9 cellular contexts compared by ENCODE assay signal in the genomic region with DNA sequence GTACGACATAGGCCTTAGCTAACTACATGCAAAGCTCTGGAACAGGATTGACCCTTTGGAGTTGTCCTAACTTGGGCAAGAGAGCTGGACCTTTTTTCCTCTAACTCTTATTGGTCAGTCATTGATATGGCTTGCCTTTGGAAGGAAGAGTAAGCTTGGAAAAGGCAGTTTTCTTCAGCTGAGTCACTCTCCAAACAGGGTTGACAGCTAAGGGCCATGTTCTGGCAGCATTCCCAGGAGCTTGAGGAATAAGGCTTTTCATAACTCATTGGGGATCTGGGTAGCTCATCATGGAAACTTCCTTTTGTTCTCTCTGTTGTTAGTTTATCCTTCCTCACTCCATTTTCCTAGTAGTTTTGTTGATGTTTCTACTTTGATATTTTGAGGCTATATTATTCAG. TPM values are rescaled to one million over a fixed set of nuclear protein-coding genes. Genes with fewer than 3 reads are reported as not detected.
DNase-seq lines count a peak whose midpoint lies in the region; ATAC-seq and TF ChIP-seq lines count a peak whose summit lies in the region.
"Had no signal": no experiment of that assay in that cellular context is flagged by ENCODE, and none has a peak within 500 bp of the region (broad histone marks: within the 10 kb centered on the region; RNA-seq: fewer than 3 reads in every experiment).

No MANE protein-coding gene starts in this region.

- in situ Hi-C loops in astrocyte of the cerebellum (cut with HindIII; ENCODE audit: low sequenced_read_pairs), result loop anchor here (5.0 kb wide), 1 partner anchor 47 kb away; no protein-coding TSS in a partner anchor

- peaks cover 12 to 38% of the 10 kb centered on the region in 2 donors for H3K27me3 Mint-ChIP-seq in stimulated activated naive B cell treated with anti-CD40 and anti-IgM and Interleukin-4, amounts not matched to agents 10 μg/mL and 1 μg/mL and 100 μg/mL, for 72 hours
- H3K27me3 Mint-ChIP-seq: CD4-positive, CD25-positive, alpha-beta regulatory T cell had no signal

- peak; percentile 75 for DNase-seq in Right ventricle myocardium inferior (ENCODE audit: missing footprints)
- DNase-seq in cardiac septum (ENCODE audit: low spot score), result no peak
- DNase-seq in astrocyte of the cerebellum (ENCODE audit: low read depth), result peak; percentile 95
- DNase-seq in left colon, result peak; percentile 83 to 89
- no peak for DNase-seq in stimulated activated naive B cell treated with anti-CD40 and anti-IgM and Interleukin-4, amounts not matched to agents 10 μg/mL and 1 μg/mL and 100 μg/mL, for 72 hours
- DNase-seq: CD4-positive, CD25-positive, alpha-beta regulatory T cell had no signal

- no peaks in the 10 kb centered on the region for H3K4me1 Mint-ChIP-seq in stimulated activated naive B cell treated with anti-CD40 and anti-IgM and Interleukin-4, amounts not matched to agents 10 μg/mL and 1 μg/mL and 100 μg/mL, for 72 hours

- no peak overlapping the region for H3K27ac Mint-ChIP-seq in stimulated activated naive B cell treated with anti-CD40 and anti-IgM and Interleukin-4, amounts not matched to agents 10 μg/mL and 1 μg/mL and 100 μg/mL, for 72 hours
- H3K27ac Mint-ChIP-seq: CD4-positive, CD25-positive, alpha-beta regulatory T cell had no signal

- peaks cover 12% of the 10 kb centered on the region in 2 donors for H3K9me3 Mint-ChIP-seq in stimulated activated naive B cell treated with anti-CD40 and anti-IgM and Interleukin-4, amounts not matched to agents 10 μg/mL and 1 μg/mL and 100 μg/mL, for 72 hours

- H3K4me3 ChIP-seq in astrocyte of the cerebellum (ENCODE audit: low read depth, low read length), result no peak overlapping the region

- intact Hi-C loops in Right ventricle myocardium inferior (cut with DNase I) (no loop called here), cardiac septum (cut with DNase I) (loop anchor here (1.0 kb wide), 1 partner anchor 37 kb away; no protein-coding TSS in a partner anchor), left colon (cut with DNase I, micrococcal nuclease) (no loop called here)

- no peak for TF ChIP-seq CTCF in astrocyte of the cerebellum (IDR thresholded peaks at IDR 0.05; ENCODE audit: low read depth, low read length, missing control alignments)

- ATAC-seq in Right ventricle myocardium inferior (peak; percentile 76), left colon (peak; percentile 93), HG02884 (IDR thresholded peaks at IDR 0.05; ENCODE audit: unreplicated experiment) (no peak), HG02973 (IDR thresholded peaks at IDR 0.05; ENCODE audit: unreplicated experiment) (no peak), HG02588 (IDR thresholded peaks at IDR 0.05; ENCODE audit: unreplicated experiment) (no peak)
- no peak for ATAC-seq in stimulated activated naive B cell treated with anti-CD40 and anti-IgM and Interleukin-4, amounts not matched to agents 10 μg/mL and 1 μg/mL and 100 μg/mL, for 72 hours (replicated peaks)

- no peak overlapping the region for H3K4me3 Mint-ChIP-seq in stimulated activated naive B cell treated with anti-CD40 and anti-IgM and Interleukin-4, amounts not matched to agents 10 μg/mL and 1 μg/mL and 100 μg/mL, for 72 hours

- peaks cover 4 to 5% of the 10 kb centered on the region in 2 donors for H3K36me3 Mint-ChIP-seq in stimulated activated naive B cell treated with anti-CD40 and anti-IgM and Interleukin-4, amounts not matched to agents 10 μg/mL and 1 μg/mL and 100 μg/mL, for 72 hours

RNA-seq across cellular contexts. Expression of gene ERRFI1, which starts 14.5 kb away (rescaled TPM):
- total RNA-seq in Right ventricle myocardium inferior (12.8 TPM), cardiac septum (8.2 TPM), left colon (10 to 100 TPM; 37.2 to 57.8 TPM)

Comparison
In these comparisons a context has a peak if more than half of its experiments do, and no peak if none do; other contexts are left out.
1. DNase-seq: peak in Right ventricle myocardium inferior (single experiment), astrocyte of the cerebellum (single experiment) and left colon (2 of 2); none in cardiac septum (single experiment) and stimulated activated naive B cell treated with anti-CD40 and anti-IgM and Interleukin-4, amounts not matched to agents 10 μg/mL and 1 μg/mL and 100 μg/mL, for 72 hours (single experiment).
2. ATAC-seq: peak in Right ventricle myocardium inferior (single experiment) and left colon (single experiment); none in HG02884 (single experiment), HG02973 (single experiment), stimulated activated naive B cell treated with anti-CD40 and anti-IgM and Interleukin-4, amounts not matched to agents 10 μg/mL and 1 μg/mL and 100 μg/mL, for 72 hours (0 of 2) and HG02588 (single experiment).